8 cellular contexts compared by ENCODE assay signal in genomic region chr1:244652699-244653438, GRCh38. TPM values are rescaled to one million over a fixed set of nuclear protein-coding genes. Genes with fewer than 3 reads are reported as not detected.
DNase-seq lines count a peak whose midpoint lies in the region; ATAC-seq and TF ChIP-seq lines count a peak whose summit lies in the region.

Gene DESI2 (plus strand): TSS chr1:244653126. CDS start chr1:244653314, 188 bp downstream.

- H3K4me1 Mint-ChIP-seq in endothelial cell (ENCODE audit: unreplicated experiment), result peaks cover 27% of the 10 kb centered on the region
- H3K4me1 Mint-ChIP-seq in mesothelial cell of epicardium, result peaks cover 17% of the 10 kb centered on the region

- no peaks in the 10 kb centered on the region for H3K27me3 ChIP-seq in OCI-LY1 (ENCODE audit: insufficient read depth, low read length)

- peaks cover 9% of the 10 kb centered on the region for H3K36me3 Mint-ChIP-seq in endothelial cell (ENCODE audit: low read depth, unreplicated experiment)
- peaks cover 8% of the 10 kb centered on the region for H3K36me3 Mint-ChIP-seq in mesothelial cell of epicardium

- H3K4me2 ChIP-seq in OCI-LY1 (ENCODE audit: low read length), result peak within 1 kb of the TSS; percentile 89

- H3K4me3 Mint-ChIP-seq in endothelial cell (ENCODE audit: unreplicated experiment) (peak within 1 kb of the TSS; percentile 86), mesothelial cell of epicardium (peak within 1 kb of the TSS; percentile 81)

- peaks cover 40% of the 10 kb centered on the region for H3K4me1 ChIP-seq in OCI-LY1 (ENCODE audit: insufficient read depth, low read length, severe bottlenecking)

- H3K27ac Mint-ChIP-seq in endothelial cell (ENCODE audit: unreplicated experiment) (peak within 1 kb of the TSS; percentile 55), mesothelial cell of epicardium (peak within 1 kb of the TSS; percentile 95)

- peak within 1 kb of the TSS; percentile 70 for H3K27ac ChIP-seq in OCI-LY1 (ENCODE audit: low read depth, low read length, poor library complexity, severe bottlenecking)

- H4K20me1 ChIP-seq in OCI-LY1 (ENCODE audit: insufficient read depth, low read length), result no peaks in the 10 kb centered on the region

- H3K9me3 ChIP-seq in OCI-LY1 (ENCODE audit: low read length), result no peaks in the 10 kb centered on the region

- no peaks in the 10 kb centered on the region for H3K9me2 ChIP-seq in OCI-LY1 (ENCODE audit: low read depth, low read length)

- H3K27me3 Mint-ChIP-seq in endothelial cell (ENCODE audit: unreplicated experiment) (peaks cover 2% of the 10 kb centered on the region), mesothelial cell of epicardium (ENCODE audit: low read depth) (no peaks in the 10 kb centered on the region)

- H3K4me3 ChIP-seq in OCI-LY1 (ENCODE audit: low read depth, low read length, poor library complexity, severe bottlenecking), result peak within 1 kb of the TSS; percentile 84

- peaks cover 45% of the 10 kb centered on the region for H3K79me2 ChIP-seq in OCI-LY1 (ENCODE audit: insufficient read depth, low read length)

- TF ChIP-seq CTCF in OCI-LY1 (IDR thresholded peaks at IDR 0.05; ENCODE audit: low read length) (peak; percentile 46), endothelial cell (IDR thresholded peaks at IDR 0.05; ENCODE audit: unreplicated experiment) (peak; percentile 49), mesothelial cell of epicardium (IDR thresholded peaks at IDR 0.05; ENCODE audit: unreplicated experiment) (peak; percentile 57)

- ATAC-seq in GM21515 (IDR thresholded peaks at IDR 0.05; ENCODE audit: unreplicated experiment), result peak; percentile 97

- H3K9me3 Mint-ChIP-seq in endothelial cell (ENCODE audit: unreplicated experiment) (no peaks in the 10 kb centered on the region), mesothelial cell of epicardium (no peaks in the 10 kb centered on the region)

- peaks cover 30% of the 10 kb centered on the region for H3K36me3 ChIP-seq in OCI-LY1 (ENCODE audit: insufficient read depth, low read length)

- peak within 1 kb of the TSS; percentile 89 for H3K9ac ChIP-seq in OCI-LY1 (ENCODE audit: low read length)

- H2AFZ ChIP-seq in OCI-LY1 (ENCODE audit: low read length), result peak within 1 kb of the TSS; percentile 81; the same call in 1 of the 2 replicates

- DNase-seq in DMS 273 treated with DMSO at 0.1 percent for 48 hours (lab: John Stamatoyannopoulos, UW), result peak; percentile 97
- peak; percentile 93 for DNase-seq in HuH-7 (ENCODE audit: low spot score)
- peak; percentile 97 for DNase-seq in activated CD8-positive, alpha-beta memory T cell treated with anti-CD3 and anti-CD28 coated beads, Interleukin-2, amount 50 U/mL, for 4 hours
- DNase-seq in endothelial cell (ENCODE audit: low spot score), result peak; percentile 96
- peak; percentile 95 to 97 for DNase-seq in mesothelial cell of epicardium (ENCODE audit: low spot score in 2 of 2, unreplicated experiment in 2 of 2)
- peak; percentile 93 to 95 for DNase-seq in stimulated activated CD8-positive, alpha-beta memory T cell treated with anti-CD3 and anti-CD28 coated beads, Interleukin-15, amount 100 ng/mL, for 48 hours (ENCODE audit: low read depth in 2 of 2)

- no peaks in the 10 kb centered on the region for H3F3A ChIP-seq in OCI-LY1 (ENCODE audit: insufficient read depth, low read length)

RNA-seq across cellular contexts. Expression of gene DESI2, which starts in this region (rescaled TPM):
- 52.5 TPM for total RNA-seq in endothelial cell (ENCODE audit: unreplicated experiment)
- total RNA-seq in mesothelial cell of epicardium, result 30.7 to 32.0 TPM (median 31.1 TPM) in 3 replicates

Comparison
In these comparisons a context has a peak if more than half of its experiments do, and no peak if none do; other contexts are left out.
1. Peak in every context shown above with its lines: DNase-seq, ATAC-seq, H3K4me3 ChIP-seq and H3K27ac ChIP-seq.